24 cellular contexts compared by ENCODE assay signal in the genomic region with DNA sequence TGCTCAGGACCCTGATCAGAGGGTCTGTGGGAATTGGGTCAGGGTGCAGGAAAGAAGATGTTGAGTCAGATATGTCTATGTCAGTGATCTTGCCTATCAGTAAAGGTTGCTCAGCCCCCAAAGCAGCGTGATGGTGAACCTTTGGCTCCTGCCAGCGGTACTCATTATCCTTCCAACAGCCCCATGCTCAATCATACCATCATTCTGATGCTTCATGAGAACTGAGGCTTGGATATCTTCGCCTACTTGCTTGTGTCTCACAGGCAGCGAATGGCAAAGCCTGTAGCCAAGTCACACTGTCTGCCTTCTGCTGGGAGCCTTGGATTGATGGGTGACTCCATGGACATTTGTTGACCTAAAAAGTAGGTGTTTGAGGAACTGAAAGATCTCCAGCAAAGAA. TPM values are rescaled to one million over a fixed set of nuclear protein-coding genes. Genes with fewer than 3 reads are reported as not detected.
DNase-seq lines count a peak whose midpoint lies in the region; ATAC-seq, FAIRE-seq and TF ChIP-seq lines count a peak whose summit lies in the region.
"Had no signal": no experiment of that assay in that cellular context is flagged by ENCODE, and none has a peak within 500 bp of the region (broad histone marks: within the 10 kb centered on the region; RNA-seq: fewer than 3 reads in every experiment).

No MANE protein-coding gene starts in this region.

- H3K9me3 ChIP-seq in K562 (replicated peaks; ENCODE audit: control insufficient read depth, insufficient read depth, low read depth, low read length) (no peaks in the 10 kb centered on the region), gastrocnemius medialis (no peaks in the 10 kb centered on the region), T-helper 17 cell (ENCODE audit: control insufficient read depth, low read length, poor library complexity, severe bottlenecking) (peaks cover 2% of the 10 kb centered on the region)
- no peaks in the 10 kb centered on the region for H3K9me3 ChIP-seq in CD4-positive, alpha-beta memory T cell (ENCODE audit: control insufficient read depth in 1 of 2, low read length in 2 of 2)
- H3K9me3 ChIP-seq: BLaER1, HAP-1 had no signal

- in situ Hi-C loops in K562 (cut with MboI) (loop anchor here (5.0 kb wide), 1 partner anchor 51 kb away; no protein-coding TSS in a partner anchor), gastrocnemius medialis (cut with MboI; ENCODE audit: low sequenced_read_pairs in 4 of 4) (no loop called here)

- intact Hi-C loops in cardiac septum (cut with DNase I) (no loop called here), Right ventricle myocardium inferior (cut with DNase I) (no loop called here), K562 (cut with micrococcal nuclease) (loop anchor here (10.0 kb wide), 1 partner anchor 249 kb away; the partner anchor contains the start of gene SLC35F6), gastrocnemius medialis (cut with DNase I; ENCODE audit: low total_unique reads) (loop anchor here (2.0 kb wide), 1 partner anchor 43 kb away; the partner anchor contains the start of gene MAPRE3)
- intact Hi-C loops in CD4-positive, alpha-beta memory T cell (cut with micrococcal nuclease), result no loop called here

- no peak overlapping the region for H3K4me3 ChIP-seq in K562
- no peak overlapping the region for H3K4me3 ChIP-seq in gastrocnemius medialis
- H3K4me3 ChIP-seq in CD4-positive, alpha-beta memory T cell (ENCODE audit: low read length in 2 of 2), result no peak overlapping the region
- H3K4me3 ChIP-seq: BLaER1, HAP-1 had no signal

- H3K27me3 Mint-ChIP-seq in T-helper 17 cell, result peaks cover 6% of the 10 kb centered on the region
- H3K27me3 Mint-ChIP-seq in activated T-cell treated with anti-CD3 and anti-CD28 coated beads, Interleukin-2, amount 50 U/mL, for 24 hours, result no peaks in the 10 kb centered on the region
- peaks cover 0 to 3% of the 10 kb centered on the region in 2 donors for H3K27me3 Mint-ChIP-seq in CD4-positive, alpha-beta memory T cell
- H3K27me3 Mint-ChIP-seq: CD4-positive, CD25-positive, alpha-beta regulatory T cell had no signal

- CTCF ChIA-PET in K562 (lab: Yijun Ruan, JAX; ENCODE audit: low intra/inter-chr PET ratio), result interaction anchor here (0.5 kb wide), 1 partner anchor 12 kb away, joined by 3 read pairs; no protein-coding TSS in a partner anchor
- CTCF ChIA-PET in CD4-positive, alpha-beta memory T cell (lab: Charles Lee; ENCODE audit: partially characterized antibody), result no interaction called here

- DNase-seq in cardiac septum (ENCODE audit: low spot score) (peak; percentile 46), Right ventricle myocardium inferior (ENCODE audit: missing footprints) (no peak), K562 (ENCODE audit: extremely low read depth in 1 of 4, low spot score in 3 of 4) (no peak), gastrocnemius medialis (no peak), urothelium cell line (ENCODE audit: low spot score) (no peak), T-helper 17 cell (no peak)
- no peak for DNase-seq in activated T-cell treated with anti-CD3 and anti-CD28 coated beads, Interleukin-2, amount 50 U/mL, for 24 hours
- no peak for DNase-seq in CD4-positive, alpha-beta memory T cell
- DNase-seq: Calu3; CD4-positive, CD25-positive, alpha-beta regulatory T cell; COR-L47; DMS53; DMS79 treated with DMSO at 0.1 percent for 48 hours; GF-D8; GOT3; HFFc6 had no signal

- peaks cover 4% of the 10 kb centered on the region; the same call in 2 of the 3 replicates for H3K36me3 ChIP-seq in K562 (ENCODE audit: control insufficient read depth, insufficient read depth, low read length)
- no peaks in the 10 kb centered on the region for H3K36me3 ChIP-seq in gastrocnemius medialis
- no peaks in the 10 kb centered on the region for H3K36me3 ChIP-seq in CD4-positive, alpha-beta memory T cell (ENCODE audit: insufficient read depth, low read length)
- H3K36me3 ChIP-seq: BLaER1, HAP-1 had no signal

- no peaks in the 10 kb centered on the region for H3K9me3 Mint-ChIP-seq in activated T-cell treated with anti-CD3 and anti-CD28 coated beads, Interleukin-2, amount 50 U/mL, for 24 hours
- no peaks in the 10 kb centered on the region for H3K9me3 Mint-ChIP-seq in CD4-positive, alpha-beta memory T cell
- H3K9me3 Mint-ChIP-seq: CD4-positive, CD25-positive, alpha-beta regulatory T cell; HFFc6 had no signal

- TF ChIP-seq EP300 in K562 (IDR thresholded peaks at IDR 0.05; ENCODE audit: low read length), result no peak

- TF ChIP-seq POLR2A in K562 (conservative IDR thresholded peaks at IDR 0.05) (no peak), gastrocnemius medialis (IDR thresholded peaks at IDR 0.05) (no peak)

- H3K27me3 ChIP-seq in K562 (ENCODE audit: control insufficient read depth in 2 of 2, insufficient read depth in 2 of 2, low read length in 2 of 2) (no peaks in the 10 kb centered on the region), gastrocnemius medialis (no peaks in the 10 kb centered on the region)
- H3K27me3 ChIP-seq in CD4-positive, alpha-beta memory T cell (ENCODE audit: insufficient read depth, low read length), result no peaks in the 10 kb centered on the region
- H3K27me3 ChIP-seq: BLaER1 had no signal

- peaks cover 54 to 88% of the 10 kb centered on the region in 2 experiments for H3K4me1 ChIP-seq in K562 (replicated peaks in 1 of 2; ENCODE audit: control insufficient read depth in 2 of 2, insufficient read depth in 2 of 2, low read length in 2 of 2)
- peaks cover 76 to 92% of the 10 kb centered on the region in 2 donors for H3K4me1 ChIP-seq in gastrocnemius medialis
- no peaks in the 10 kb centered on the region for H3K4me1 ChIP-seq in CD4-positive, alpha-beta memory T cell (ENCODE audit: insufficient read depth, low read length)
- H3K4me1 ChIP-seq: BLaER1, HAP-1 had no signal

- peaks cover 73% of the 10 kb centered on the region for H3K79me2 ChIP-seq in K562 (ENCODE audit: control insufficient read depth, insufficient read depth, low read length)

- 63% methylated on average over 4 of the region's 4 CpGs for WGBS in K562 (ENCODE audit: insufficient coverage, low coverage, missing lambda C conversion rate)

- FAIRE-seq in K562 (lab: Jason Lieb, UNC) (no peak), urothelium cell line (lab: Jason Lieb, UNC) (peak; percentile 13)
- FAIRE-seq: A204.1, GM12891, H54 had no signal

- no peak overlapping the region for H3K4me2 ChIP-seq in K562 (ENCODE audit: insufficient read depth, low read length)
- H3K4me2 ChIP-seq: BLaER1 had no signal

- no peaks in the 10 kb centered on the region for H3K9me1 ChIP-seq in K562 (ENCODE audit: control insufficient read depth, insufficient read depth, low read length)

- peaks cover 11% of the 10 kb centered on the region for H3K4me1 Mint-ChIP-seq in T-helper 17 cell
- peaks cover 6% of the 10 kb centered on the region for H3K4me1 Mint-ChIP-seq in activated T-cell treated with anti-CD3 and anti-CD28 coated beads, Interleukin-2, amount 50 U/mL, for 24 hours (ENCODE audit: low read depth)
- peaks cover 2 to 6% (median 5%) of the 10 kb centered on the region in 4 donors for H3K4me1 Mint-ChIP-seq in CD4-positive, alpha-beta memory T cell
- H3K4me1 Mint-ChIP-seq: B cell had no signal

- no peak for TF ChIP-seq RAD21 in K562 (CRISPR knock-in tag; conservative IDR thresholded peaks at IDR 0.05 in 1 of 2, IDR thresholded peaks at IDR 0.05 in 1 of 2)

- no peaks in the 10 kb centered on the region for H4K20me1 ChIP-seq in K562 (replicated peaks; ENCODE audit: control insufficient read depth, insufficient read depth, low read length)

- no peak overlapping the region for H2AFZ ChIP-seq in K562 (ENCODE audit: low read depth, low read length)

- POLR2A ChIA-PET in K562 (lab: Yijun Ruan, JAX), result interaction anchor here (0.6 to 0.7 kb wide), 2 partner anchors 11 to 56 kb away, joined by 4 read pairs; no protein-coding TSS in a partner anchor
- POLR2A ChIA-PET in CD4-positive, alpha-beta memory T cell (lab: Charles Lee; ENCODE audit: partially characterized antibody), result no interaction called here

- H3K36me3 Mint-ChIP-seq in T-helper 17 cell (ENCODE audit: low read depth), result no peaks in the 10 kb centered on the region
- no peaks in the 10 kb centered on the region for H3K36me3 Mint-ChIP-seq in activated T-cell treated with anti-CD3 and anti-CD28 coated beads, Interleukin-2, amount 50 U/mL, for 24 hours (ENCODE audit: low read depth)
- H3K36me3 Mint-ChIP-seq in CD4-positive, alpha-beta memory T cell, result peaks cover 0 to 4% of the 10 kb centered on the region in 2 donors

- H3K27ac Mint-ChIP-seq in T-helper 17 cell, result no peak overlapping the region
- H3K27ac Mint-ChIP-seq in activated T-cell treated with anti-CD3 and anti-CD28 coated beads, Interleukin-2, amount 50 U/mL, for 24 hours, result no peak overlapping the region
- H3K27ac Mint-ChIP-seq in CD4-positive, alpha-beta memory T cell, result peak overlapping the region in 1 of 7 donors; percentile 1
- H3K27ac Mint-ChIP-seq: B cell; CD4-positive, CD25-positive, alpha-beta regulatory T cell; HFFc6 had no signal

- no peak for TF ChIP-seq CTCF in K562 (IDR thresholded peaks at IDR 0.05 in 2 of 3, conservative IDR thresholded peaks at IDR 0.05 in 1 of 3; ENCODE audit: insufficient read depth in 2 of 3, low read depth in 1 of 3, low read length in 3 of 3)
- TF ChIP-seq CTCF in gastrocnemius medialis (IDR thresholded peaks at IDR 0.05 in 4 of 5, conservative IDR thresholded peaks at IDR 0.05 in 1 of 5), result no peak

- no peak overlapping the region; a peak in 1 of 4 replicates for H3K9ac ChIP-seq in K562 (ENCODE audit: insufficient read depth in 1 of 2, low read depth in 2 of 2, low read length in 2 of 2)
- H3K9ac ChIP-seq: BLaER1 had no signal

- ATAC-seq in Right ventricle myocardium inferior (no peak), K562 (no peak), gastrocnemius medialis (no peak), T-helper 17 cell (no peak)

- no peak overlapping the region for H3K4me3 Mint-ChIP-seq in T-helper 17 cell
- no peak overlapping the region for H3K4me3 Mint-ChIP-seq in activated T-cell treated with anti-CD3 and anti-CD28 coated beads, Interleukin-2, amount 50 U/mL, for 24 hours
- H3K4me3 Mint-ChIP-seq in CD4-positive, alpha-beta memory T cell, result no peak overlapping the region
- H3K4me3 Mint-ChIP-seq: B cell; CD4-positive, CD25-positive, alpha-beta regulatory T cell; HFFc6 had no signal

- H3K27ac ChIP-seq in K562 (ENCODE audit: extremely low read depth, low read depth, low read length) (0 out of 3 replicates have a peak overlapping the region, but pooled peaks have one; percentile 16), gastrocnemius medialis (peak overlapping the region; percentile 65 to 81 (median 70))
- H3K27ac ChIP-seq in CD4-positive, alpha-beta memory T cell (ENCODE audit: low read depth, low read length), result no peak overlapping the region
- H3K27ac ChIP-seq: 22Rv1, BLaER1, C4-2B had no signal

- no TSS peak for BruUV-seq in K562 (replicated peaks; lab: Mats Ljungman, UMichigan)

RNA-seq across cellular contexts. Expression of gene TMEM214, which starts 19.0 kb away (rescaled TPM):
- total RNA-seq in cardiac septum (40.3 TPM), Right ventricle myocardium inferior (32.7 TPM), K562 (2014; rRNA removed) (18.9 and 23.7 TPM in 2 replicates), K562 (2014; rRNA removed; fragmentation: Illumina TruSeq; extraction: Trizol) (31.0 and 34.3 TPM in 2 replicates), K562 (2015; rRNA removed; fragmentation: Illumina TruSeq; extraction: Trizol) (44.0 and 44.1 TPM in 2 replicates), K562 (2021) (78.5 and 79.6 TPM in 2 replicates), gastrocnemius medialis (10 to 100 TPM; 20.0 to 37.7 (median 24.9) TPM), T-helper 17 cell (10 to 100 TPM; 42.4 to 47.3 TPM)
- 364 and 807 TPM in 2 replicates for total RNA-seq in K562 (2011; cell fraction: chromatin; rRNA removed; ENCODE audit: low replicate concordance)
- 428 and 514 TPM in 2 replicates for total RNA-seq in K562 (2011; cell fraction: nucleolus; rRNA removed)
- 376 and 406 TPM in 2 replicates for total RNA-seq in K562 (2011; cell fraction: nucleoplasm; rRNA removed)
- polyA plus RNA-seq in K562 (2011; rRNA removed) (52.9 and 143 TPM in 2 replicates), K562 (2014; fragmentation: Illumina TruSeq; extraction: Trizol) (76.9 and 81.4 TPM in 2 replicates), K562 (2014; fragmentation: Nextera tagmentation; extraction: Ambion mirVana) (10 to 100 TPM; 11.4 to 14.8 TPM), K562 (2014; rRNA removed) (55.0 and 58.0 TPM in 2 replicates)
- polyA plus RNA-seq in K562 (2011; cell fraction: cytosol; rRNA removed), result 146 and 165 TPM in 2 replicates
- 466 and 543 TPM in 2 replicates for polyA plus RNA-seq in K562 (2011; cell fraction: nucleus; rRNA removed)
- 57.3 and 151 TPM in 2 replicates for polyA plus RNA-seq in K562 (2012)
- 123 TPM in 2 replicates for polyA minus RNA-seq in K562 (2011; rRNA and poly(A)+ RNA removed)
- 96.4 and 118 TPM in 2 replicates for polyA minus RNA-seq in K562 (2011; cell fraction: cytosol; rRNA and poly(A)+ RNA removed)
- 142 and 264 TPM in 2 replicates for polyA minus RNA-seq in K562 (2011; cell fraction: nucleus; rRNA and poly(A)+ RNA removed)
- 10 to 100 TPM; 97.3 to 99.8 TPM for total RNA-seq in CD4-positive, alpha-beta memory T cell
- 10 to 100 TPM; 25.6 to 34.5 TPM for polyA plus RNA-seq in CD4-positive, alpha-beta memory T cell

RNA-seq across cellular contexts. Expression of gene AGBL5, which starts 37.7 kb away (rescaled TPM):
- total RNA-seq in cardiac septum, result 11.7 TPM
- total RNA-seq in Right ventricle myocardium inferior, result 9.9 TPM
- 40.2 and 80.6 TPM in 2 replicates for total RNA-seq in K562 (2011; cell fraction: chromatin; rRNA removed; ENCODE audit: low replicate concordance)
- 34.5 and 47.0 TPM in 2 replicates for total RNA-seq in K562 (2011; cell fraction: nucleolus; rRNA removed)
- total RNA-seq in K562 (2011; cell fraction: nucleoplasm; rRNA removed), result 34.2 and 36.7 TPM in 2 replicates
- 26.2 and 30.3 TPM in 2 replicates for total RNA-seq in K562 (2014; rRNA removed)
- 25.8 and 26.4 TPM in 2 replicates for total RNA-seq in K562 (2014; rRNA removed; fragmentation: Illumina TruSeq; extraction: Trizol)
- total RNA-seq in K562 (2015; rRNA removed; fragmentation: Illumina TruSeq; extraction: Trizol), result 28.7 and 29.1 TPM in 2 replicates
- 37.6 and 40.3 TPM in 2 replicates for total RNA-seq in K562 (2021)
- 48.3 and 52.7 TPM in 2 replicates for polyA plus RNA-seq in K562 (2011; rRNA removed)
- 61.4 and 68.7 TPM in 2 replicates for polyA plus RNA-seq in K562 (2011; cell fraction: cytosol; rRNA removed)
- 59.7 and 61.5 TPM in 2 replicates for polyA plus RNA-seq in K562 (2011; cell fraction: nucleus; rRNA removed)
- polyA plus RNA-seq in K562 (2012), result 33.2 and 62.0 TPM in 2 replicates
- 49.5 and 52.3 TPM in 2 replicates for polyA plus RNA-seq in K562 (2014; fragmentation: Illumina TruSeq; extraction: Trizol)
- 1 to 10 TPM; 3.3 to 6.3 TPM for polyA plus RNA-seq in K562 (2014; fragmentation: Nextera tagmentation; extraction: Ambion mirVana)
- polyA plus RNA-seq in K562 (2014; rRNA removed), result 24.9 and 33.8 TPM in 2 replicates
- 42.1 and 50.9 TPM in 2 replicates for polyA minus RNA-seq in K562 (2011; rRNA and poly(A)+ RNA removed)
- polyA minus RNA-seq in K562 (2011; cell fraction: cytosol; rRNA and poly(A)+ RNA removed), result 22.4 and 26.2 TPM in 2 replicates
- polyA minus RNA-seq in K562 (2011; cell fraction: nucleus; rRNA and poly(A)+ RNA removed), result 20.7 and 27.2 TPM in 2 replicates
- 1 to 10 TPM; 4.9 to 6.2 (median 5.7) TPM for total RNA-seq in gastrocnemius medialis
- total RNA-seq in T-helper 17 cell, result 10 to 100 TPM in 1 of 2 donors, 1 to 10 TPM in 1; 8.9 to 10.7 TPM
- 10 to 100 TPM; 12.2 to 14.9 TPM for total RNA-seq in CD4-positive, alpha-beta memory T cell
- 1 to 10 TPM; 7.4 to 9.3 TPM for polyA plus RNA-seq in CD4-positive, alpha-beta memory T cell

RNA-seq across cellular contexts. Expression of gene MAPRE3, which starts 43.3 kb away (rescaled TPM):
- total RNA-seq in cardiac septum (43.1 TPM), Right ventricle myocardium inferior (58.9 TPM), K562 (2014; rRNA removed) (12.6 and 16.8 TPM in 2 replicates), K562 (2014; rRNA removed; fragmentation: Illumina TruSeq; extraction: Trizol) (10.0 and 10.8 TPM in 2 replicates), K562 (2015; rRNA removed; fragmentation: Illumina TruSeq; extraction: Trizol) (11.6 and 12.6 TPM in 2 replicates), K562 (2021) (26.7 and 29.8 TPM in 2 replicates), gastrocnemius medialis (10 to 100 TPM; 41.9 to 66.5 (median 53.9) TPM), T-helper 17 cell (1 to 10 TPM; 5.0 to 5.8 TPM)
- 103 and 194 TPM in 2 replicates for total RNA-seq in K562 (2011; cell fraction: chromatin; rRNA removed; ENCODE audit: low replicate concordance)
- total RNA-seq in K562 (2011; cell fraction: nucleolus; rRNA removed), result 85.6 and 90.0 TPM in 2 replicates
- total RNA-seq in K562 (2011; cell fraction: nucleoplasm; rRNA removed), result 95.6 and 105 TPM in 2 replicates
- polyA plus RNA-seq in K562 (2011; rRNA removed) (25.5 and 53.9 TPM in 2 replicates), K562 (2014; fragmentation: Illumina TruSeq; extraction: Trizol) (30.4 and 32.8 TPM in 2 replicates), K562 (2014; fragmentation: Nextera tagmentation; extraction: Ambion mirVana) (1 to 10 TPM in 1 of 2 experiments, under 1 TPM in 1; 0.70 to 1.1 TPM), K562 (2014; rRNA removed) (32.3 and 43.2 TPM in 2 replicates)
- 28.1 and 37.8 TPM in 2 replicates for polyA plus RNA-seq in K562 (2011; cell fraction: cytosol; rRNA removed)
- polyA plus RNA-seq in K562 (2011; cell fraction: nucleus; rRNA removed), result 274 and 277 TPM in 2 replicates
- polyA plus RNA-seq in K562 (2012), result 33.7 and 73.6 TPM in 2 replicates
- 17.6 and 23.6 TPM in 2 replicates for polyA minus RNA-seq in K562 (2011; rRNA and poly(A)+ RNA removed)
- polyA minus RNA-seq in K562 (2011; cell fraction: cytosol; rRNA and poly(A)+ RNA removed), result 11.7 and 21.4 TPM in 2 replicates
- 20.3 and 37.2 TPM in 2 replicates for polyA minus RNA-seq in K562 (2011; cell fraction: nucleus; rRNA and poly(A)+ RNA removed)
- total RNA-seq in CD4-positive, alpha-beta memory T cell, result 1 to 10 TPM; 3.4 to 3.6 TPM
- polyA plus RNA-seq in CD4-positive, alpha-beta memory T cell, result 1 to 10 TPM; 1.3 to 2.5 TPM

RNA-seq across cellular contexts. Expression of gene OST4, which starts 57.7 kb away (rescaled TPM):
- 339 TPM for total RNA-seq in cardiac septum
- total RNA-seq in Right ventricle myocardium inferior, result 411 TPM
- total RNA-seq in K562 (2011; cell fraction: chromatin; rRNA removed; ENCODE audit: low replicate concordance), result 32.9 and 75.2 TPM in 2 replicates
- 76.6 and 92.2 TPM in 2 replicates for total RNA-seq in K562 (2011; cell fraction: nucleolus; rRNA removed)
- total RNA-seq in K562 (2011; cell fraction: nucleoplasm; rRNA removed), result 88.9 and 136 TPM in 2 replicates
- total RNA-seq in K562 (2014; rRNA removed), result 186 and 199 TPM in 2 replicates
- 263 and 292 TPM in 2 replicates for total RNA-seq in K562 (2014; rRNA removed; fragmentation: Illumina TruSeq; extraction: Trizol)
- total RNA-seq in K562 (2015; rRNA removed; fragmentation: Illumina TruSeq; extraction: Trizol), result 335 and 366 TPM in 2 replicates
- 239 and 266 TPM in 2 replicates for total RNA-seq in K562 (2021)
- polyA plus RNA-seq in K562 (2011; rRNA removed), result 328 and 435 TPM in 2 replicates
- polyA plus RNA-seq in K562 (2011; cell fraction: cytosol; rRNA removed), result 794 and 995 TPM in 2 replicates
- polyA plus RNA-seq in K562 (2011; cell fraction: nucleus; rRNA removed), result 204 and 270 TPM in 2 replicates
- 363 and 494 TPM in 2 replicates for polyA plus RNA-seq in K562 (2012)
- polyA plus RNA-seq in K562 (2014; fragmentation: Illumina TruSeq; extraction: Trizol), result 503 and 545 TPM in 2 replicates
- 1,000 to 10,000 TPM; 1,144 to 1,155 TPM for polyA plus RNA-seq in K562 (2014; fragmentation: Nextera tagmentation; extraction: Ambion mirVana)
- polyA plus RNA-seq in K562 (2014; rRNA removed), result 355 and 369 TPM in 2 replicates
- 170 and 193 TPM in 2 replicates for polyA minus RNA-seq in K562 (2011; rRNA and poly(A)+ RNA removed)
- polyA minus RNA-seq in K562 (2011; cell fraction: cytosol; rRNA and poly(A)+ RNA removed), result 371 and 384 TPM in 2 replicates
- polyA minus RNA-seq in K562 (2011; cell fraction: nucleus; rRNA and poly(A)+ RNA removed), result 63.4 and 99.5 TPM in 2 replicates
- total RNA-seq in gastrocnemius medialis, result 100 to 1,000 TPM; 191 to 283 (median 251) TPM
- 100 to 1,000 TPM; 284 to 371 TPM for total RNA-seq in T-helper 17 cell
- total RNA-seq in CD4-positive, alpha-beta memory T cell, result 100 to 1,000 TPM; 269 to 296 TPM
- polyA plus RNA-seq in CD4-positive, alpha-beta memory T cell, result 100 to 1,000 TPM; 877 to 958 TPM

Comparison
In these comparisons a context has a peak if more than half of its experiments do, and no peak if none do; other contexts are left out.
1. intact Hi-C loops: an anchor here in K562 (10.0 kb wide) and gastrocnemius medialis (2.0 kb wide); none called in cardiac septum, Right ventricle myocardium inferior and CD4-positive, alpha-beta memory T cell.